8 cellular contexts compared by ENCODE assay signal in the genomic region with DNA sequence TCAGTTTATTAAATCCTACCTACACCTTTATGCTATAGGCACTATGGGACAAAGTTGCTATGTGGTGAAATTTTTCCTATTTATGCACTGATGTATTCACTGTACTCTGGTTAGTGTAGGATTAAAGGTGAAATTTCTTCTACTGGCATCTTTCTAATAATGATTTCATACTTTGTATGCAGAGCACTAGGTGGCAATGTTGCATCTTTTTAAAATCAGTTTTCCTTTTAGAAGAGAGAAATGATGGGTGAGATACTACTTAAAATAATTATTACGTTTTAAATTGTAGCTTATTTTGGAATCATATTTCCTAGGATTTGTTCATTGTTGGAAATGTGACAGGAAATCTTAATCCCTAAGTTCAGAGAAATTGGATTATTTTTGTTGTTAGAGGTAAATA.
DNase-seq lines count a peak whose midpoint lies in the region; ATAC-seq, FAIRE-seq and TF ChIP-seq lines count a peak whose summit lies in the region.

No MANE protein-coding gene starts in this region.

- H3K9me3 Mint-ChIP-seq in natural killer cell treated with Interleukin-12 subunit alpha and Interleukin-12 subunit beta and Interleukin-15 and Interleukin-18, amount 100 ng/mL, for 72 hours: no peaks in the 10 kb centered on the region
- H3K9me3 Mint-ChIP-seq in T-helper 2 cell treated with Interferon-gamma antibody and Interleukin-4, amounts not matched to agents 5 μg/mL and 100 μg/mL, for 36 hours: no peaks in the 10 kb centered on the region

- DNase-seq in GM13977 (ENCODE audit: low spot score) (peak; percentile 5), NCI-H345 treated with DMSO at 0.1 percent for 48 hours (lab: John Stamatoyannopoulos, UW; ENCODE audit: unreplicated experiment) (peak; percentile 52), putamen (ENCODE audit: low spot score) (peak; percentile 18)
- no peak for DNase-seq in natural killer cell treated with Interleukin-12 subunit alpha and Interleukin-12 subunit beta and Interleukin-15 and Interleukin-18, amount 100 ng/mL, for 72 hours (ENCODE audit: low spot score)
- no peak for DNase-seq in activated naive CD4-positive, alpha-beta T cell treated with Interleukin-2 at 50 U/mL for 16 hours
- DNase-seq in T-helper 2 cell treated with Interferon-gamma antibody and Interleukin-4, amounts not matched to agents 5 μg/mL and 100 μg/mL, for 36 hours (ENCODE audit: low spot score): no peak

- in situ Hi-C loops in GM13977 (cut with MboI; ENCODE audit: low pct_unique_long_range_greater_than_20kb, low sequenced_read_pairs, unreplicated experiment): no loop called here

- no peak overlapping the region for H3K27ac Mint-ChIP-seq in natural killer cell treated with Interleukin-12 subunit alpha and Interleukin-12 subunit beta and Interleukin-15 and Interleukin-18, amount 100 ng/mL, for 72 hours
- H3K27ac Mint-ChIP-seq in T-helper 2 cell treated with Interferon-gamma antibody and Interleukin-4, amounts not matched to agents 5 μg/mL and 100 μg/mL, for 36 hours: no peak overlapping the region

- no peaks in the 10 kb centered on the region for H3K4me1 Mint-ChIP-seq in natural killer cell treated with Interleukin-12 subunit alpha and Interleukin-12 subunit beta and Interleukin-15 and Interleukin-18, amount 100 ng/mL, for 72 hours (ENCODE audit: low read depth in 2 of 2)
- H3K4me1 Mint-ChIP-seq in T-helper 2 cell treated with Interferon-gamma antibody and Interleukin-4, amounts not matched to agents 5 μg/mL and 100 μg/mL, for 36 hours (ENCODE audit: low read depth): no peaks in the 10 kb centered on the region

- no peaks in the 10 kb centered on the region for H3K36me3 Mint-ChIP-seq in natural killer cell treated with Interleukin-12 subunit alpha and Interleukin-12 subunit beta and Interleukin-15 and Interleukin-18, amount 100 ng/mL, for 72 hours
- no peaks in the 10 kb centered on the region for H3K36me3 Mint-ChIP-seq in T-helper 2 cell treated with Interferon-gamma antibody and Interleukin-4, amounts not matched to agents 5 μg/mL and 100 μg/mL, for 36 hours (ENCODE audit: low read depth)

- H3K4me3 Mint-ChIP-seq in natural killer cell treated with Interleukin-12 subunit alpha and Interleukin-12 subunit beta and Interleukin-15 and Interleukin-18, amount 100 ng/mL, for 72 hours: no peak overlapping the region
- no peak overlapping the region for H3K4me3 Mint-ChIP-seq in T-helper 2 cell treated with Interferon-gamma antibody and Interleukin-4, amounts not matched to agents 5 μg/mL and 100 μg/mL, for 36 hours

- peak; percentile 33 for TF ChIP-seq CTCF in GM13977 (IDR thresholded peaks at IDR 0.05; ENCODE audit: extremely low read depth, insufficient read depth, missing control alignments)

- no peak for ATAC-seq in natural killer cell treated with Interleukin-12 subunit alpha and Interleukin-12 subunit beta and Interleukin-15 and Interleukin-18, amount 100 ng/mL, for 72 hours
- ATAC-seq in HG03520 (IDR thresholded peaks at IDR 0.05; ENCODE audit: unreplicated experiment): no peak

- FAIRE-seq in endometrium (lab: Jason Lieb, UNC): peak; percentile 98

- peaks cover 3 to 4% of the 10 kb centered on the region in 2 donors for H3K27me3 Mint-ChIP-seq in natural killer cell treated with Interleukin-12 subunit alpha and Interleukin-12 subunit beta and Interleukin-15 and Interleukin-18, amount 100 ng/mL, for 72 hours
- H3K27me3 Mint-ChIP-seq in T-helper 2 cell treated with Interferon-gamma antibody and Interleukin-4, amounts not matched to agents 5 μg/mL and 100 μg/mL, for 36 hours (ENCODE audit: low read depth): no peaks in the 10 kb centered on the region

Comparison
In these comparisons a context has a peak if more than half of its experiments do, and no peak if none do; other contexts are left out.
1. DNase-seq: peak in GM13977 (single experiment), NCI-H345 treated with DMSO at 0.1 percent for 48 hours (single experiment) and putamen (single experiment); none in natural killer cell treated with Interleukin-12 subunit alpha and Interleukin-12 subunit beta and Interleukin-15 and Interleukin-18, amount 100 ng/mL, for 72 hours (single experiment), activated naive CD4-positive, alpha-beta T cell treated with Interleukin-2 at 50 U/mL for 16 hours (single experiment) and T-helper 2 cell treated with Interferon-gamma antibody and Interleukin-4, amounts not matched to agents 5 μg/mL and 100 μg/mL, for 36 hours (single experiment).